12 cellular contexts compared by ENCODE assay signal in genomic region chr2:101972621-101973434, GRCh38. TPM values are rescaled to one million over a fixed set of nuclear protein-coding genes. Genes with fewer than 3 reads are reported as not detected.
DNase-seq lines count a peak whose midpoint lies in the region; ATAC-seq and TF ChIP-seq lines count a peak whose summit lies in the region.
"Had no signal": no experiment of that assay in that cellular context is flagged by ENCODE, and none has a peak within 500 bp of the region (broad histone marks: within the 10 kb centered on the region; RNA-seq: fewer than 3 reads in every experiment).

No MANE protein-coding gene starts in this region.

- H3K79me1 ChIP-seq in neuronal stem cell (ENCODE audit: low read depth, low read length), result no peaks in the 10 kb centered on the region

- H2BK12ac ChIP-seq in neuronal stem cell (ENCODE audit: low read length), result no peak overlapping the region

- no peak overlapping the region for H3K18ac ChIP-seq in neuronal stem cell (ENCODE audit: low read length)

- DNase-seq in AML-193 (lab: John Stamatoyannopoulos, UW) (peak; percentile 66 to 73), MG63 (peak; percentile 44), dedifferentiated amniotic fluid mesenchymal stem cell (ENCODE audit: extremely low spot score) (peak; percentile 51), neural progenitor cell (ENCODE audit: low spot score) (no peak), neuronal stem cell (ENCODE audit: low spot score) (no peak)
- no peak for DNase-seq in activated CD4-positive, CD25-positive, alpha-beta regulatory T cell treated with anti-CD3 and anti-CD28 coated beads, Interleukin-2, amount 50 U/mL, for 72 hours
- no peak for DNase-seq in activated CD8-positive, alpha-beta memory T cell treated with anti-CD3 and anti-CD28 coated beads, Interleukin-2, amount 10 ng/mL, durations not matched to agents 7 days and 5 days
- DNase-seq: activated B cell treated with CpG ODN at 0.5 μM for 24 hours, DMS 273 treated with DMSO at 0.1 percent for 48 hours, glutamatergic neuron, NCI-H69 had no signal

- H3K9me3 Mint-ChIP-seq in neural progenitor cell, result peaks cover 10% of the 10 kb centered on the region
- peaks cover 15% of the 10 kb centered on the region for H3K9me3 Mint-ChIP-seq in activated CD8-positive, alpha-beta memory T cell treated with anti-CD3 and anti-CD28 coated beads, Interleukin-2, amount 10 ng/mL, durations not matched to agents 7 days and 5 days (ENCODE audit: low read depth)

- H3K4ac ChIP-seq in neuronal stem cell (ENCODE audit: low read length), result no peak overlapping the region

- CTCF ChIA-PET in activated CD8-positive, alpha-beta memory T cell treated with anti-CD3 and anti-CD28 coated beads, Interleukin-2, amount 10 ng/mL, durations not matched to agents 7 days and 5 days (lab: Charles Lee), result interaction anchor here (1.0 kb wide), 1 partner anchor 48 kb away, joined by 3 read pairs; no protein-coding TSS in a partner anchor

- no peak overlapping the region for H3K4me2 ChIP-seq in neural progenitor cell
- no peak overlapping the region for H3K4me2 ChIP-seq in neuronal stem cell (ENCODE audit: insufficient read depth, low read length, poor library complexity, severe bottlenecking)

- H2BK5ac ChIP-seq in neuronal stem cell (ENCODE audit: low read length), result no peak overlapping the region

- no peaks in the 10 kb centered on the region for H3K9me3 ChIP-seq in MG63
- H3K9me3 ChIP-seq in neural progenitor cell (ENCODE audit: low read depth), result no peaks in the 10 kb centered on the region
- H3K9me3 ChIP-seq in neuronal stem cell (replicated peaks in 1 of 2; ENCODE audit: control insufficient read depth in 2 of 2, insufficient read depth in 1 of 2, low read depth in 1 of 2, low read length in 2 of 2), result peaks cover 0 to 2% of the 10 kb centered on the region in 2 donors

- H3K27ac Mint-ChIP-seq in neural progenitor cell, result peak overlapping the region; percentile 58
- H3K27ac Mint-ChIP-seq in activated CD8-positive, alpha-beta memory T cell treated with anti-CD3 and anti-CD28 coated beads, Interleukin-2, amount 10 ng/mL, durations not matched to agents 7 days and 5 days, result no peak overlapping the region
- H3K27ac Mint-ChIP-seq: activated B cell treated with CpG ODN at 0.5 μM for 24 hours had no signal

- peaks cover 12% of the 10 kb centered on the region for H3F3A ChIP-seq in neural progenitor cell (ENCODE audit: low read depth)

- H3K36me3 ChIP-seq in MG63, result no peaks in the 10 kb centered on the region
- H3K36me3 ChIP-seq in neural progenitor cell, result no peaks in the 10 kb centered on the region
- H3K36me3 ChIP-seq in neuronal stem cell (replicated peaks in 1 of 2; ENCODE audit: control insufficient read depth in 2 of 2, insufficient read depth in 2 of 2, low read length in 2 of 2), result no peaks in the 10 kb centered on the region

- H3K4me3 ChIP-seq in MG63 (no peak overlapping the region), neural progenitor cell (no peak overlapping the region), neuronal stem cell (ENCODE audit: low read length in 2 of 2) (no peak overlapping the region)

- H4K8ac ChIP-seq in neuronal stem cell (ENCODE audit: low read depth, low read length), result no peak overlapping the region

- H3K9ac ChIP-seq in neural progenitor cell, result no peak overlapping the region
- no peak overlapping the region for H3K9ac ChIP-seq in neuronal stem cell (ENCODE audit: low read depth, low read length, poor library complexity)

- H3K27me3 Mint-ChIP-seq in neural progenitor cell (ENCODE audit: insufficient read depth, low read depth), result no peaks in the 10 kb centered on the region
- no peaks in the 10 kb centered on the region for H3K27me3 Mint-ChIP-seq in activated CD8-positive, alpha-beta memory T cell treated with anti-CD3 and anti-CD28 coated beads, Interleukin-2, amount 10 ng/mL, durations not matched to agents 7 days and 5 days

- H2AK5ac ChIP-seq in neuronal stem cell (ENCODE audit: low read depth, low read length), result no peak overlapping the region

- no peak overlapping the region for H3K14ac ChIP-seq in neuronal stem cell (ENCODE audit: low read length)

- no peak for TF ChIP-seq CTCF in neural progenitor cell (IDR thresholded peaks at IDR 0.05)

- no peak overlapping the region for H3K27ac ChIP-seq in neural progenitor cell
- no peak overlapping the region for H3K27ac ChIP-seq in neuronal stem cell (replicated peaks; ENCODE audit: low read length)

- H3K4me1 Mint-ChIP-seq in neural progenitor cell, result peaks cover 27% of the 10 kb centered on the region
- H3K4me1 Mint-ChIP-seq in activated CD8-positive, alpha-beta memory T cell treated with anti-CD3 and anti-CD28 coated beads, Interleukin-2, amount 10 ng/mL, durations not matched to agents 7 days and 5 days, result peaks cover 18% of the 10 kb centered on the region
- H3K4me1 Mint-ChIP-seq: activated B cell treated with CpG ODN at 0.5 μM for 24 hours had no signal

- H3K79me2 ChIP-seq in neural progenitor cell (ENCODE audit: low read depth), result no peaks in the 10 kb centered on the region

- H2BK120ac ChIP-seq in neuronal stem cell (ENCODE audit: low read depth, low read length), result no peak overlapping the region

- H3K27me3 ChIP-seq in MG63, result no peaks in the 10 kb centered on the region
- no peaks in the 10 kb centered on the region for H3K27me3 ChIP-seq in neural progenitor cell
- no peaks in the 10 kb centered on the region for H3K27me3 ChIP-seq in neuronal stem cell (ENCODE audit: control insufficient read depth in 3 of 3, insufficient read depth in 3 of 3, low read depth in 1 of 3, low read length in 3 of 3)

- H2BK15ac ChIP-seq in neuronal stem cell (ENCODE audit: low read length), result no peak overlapping the region

- no CpG with 5 or more reads among the region's 7 CpGs for WGBS in neuronal stem cell (ENCODE audit: extremely low coverage in 2 of 2, insufficient read length in 2 of 2, insufficient replicate concordance in 1 of 2), 2 donors

- H4K91ac ChIP-seq in neuronal stem cell (ENCODE audit: low read depth, low read length, poor library complexity), result no peak overlapping the region

- no peak for ATAC-seq in GM21423 (IDR thresholded peaks at IDR 0.05; ENCODE audit: unreplicated experiment)
- ATAC-seq in activated CD8-positive, alpha-beta memory T cell treated with anti-CD3 and anti-CD28 coated beads, Interleukin-2, amount 10 ng/mL, durations not matched to agents 7 days and 5 days, result no peak

- no peak overlapping the region for H3K4me3 Mint-ChIP-seq in neural progenitor cell
- no peak overlapping the region for H3K4me3 Mint-ChIP-seq in activated CD8-positive, alpha-beta memory T cell treated with anti-CD3 and anti-CD28 coated beads, Interleukin-2, amount 10 ng/mL, durations not matched to agents 7 days and 5 days
- H3K4me3 Mint-ChIP-seq: activated B cell treated with CpG ODN at 0.5 μM for 24 hours had no signal

- H3K4me1 ChIP-seq in neural progenitor cell (peaks cover 17% of the 10 kb centered on the region), neuronal stem cell (ENCODE audit: control insufficient read depth in 2 of 2, insufficient read depth in 1 of 2, low read depth in 1 of 2, low read length in 2 of 2) (peaks cover 4 to 9% of the 10 kb centered on the region in 2 donors)

- H3K23ac ChIP-seq in neuronal stem cell (ENCODE audit: low read depth, low read length, poor library complexity), result no peak overlapping the region

- no peak overlapping the region for H2AFZ ChIP-seq in neural progenitor cell (replicated peaks)
- H2AFZ ChIP-seq in neuronal stem cell (ENCODE audit: low read length), result no peak overlapping the region

- H3K36me3 Mint-ChIP-seq in neural progenitor cell, result no peaks in the 10 kb centered on the region
- H3K36me3 Mint-ChIP-seq in activated CD8-positive, alpha-beta memory T cell treated with anti-CD3 and anti-CD28 coated beads, Interleukin-2, amount 10 ng/mL, durations not matched to agents 7 days and 5 days, result peaks cover 16% of the 10 kb centered on the region

- no peaks in the 10 kb centered on the region for H4K20me1 ChIP-seq in neural progenitor cell (ENCODE audit: low read depth)

RNA-seq across cellular contexts. Expression of gene IL1R2, which starts 18.9 kb away (rescaled TPM):
- not detected in 2 replicates for total RNA-seq in MG63 (2014; rRNA removed; shearing (Covaris generic); ENCODE audit: low replicate concordance)
- not detected in 2 replicates for total RNA-seq in neural progenitor cell (ENCODE audit: low replicate concordance)
- polyA plus RNA-seq in neuronal stem cell (2013, experiment 1 of 2), result not detected
- polyA plus RNA-seq in neuronal stem cell (2013, experiment 2 of 2), result not detected
- under 1 TPM in 1 of 2 experiments, not detected in 1; 0.88 TPM for total RNA-seq in activated CD8-positive, alpha-beta memory T cell treated with anti-CD3 and anti-CD28 coated beads, Interleukin-2, amount 10 ng/mL, durations not matched to agents 7 days and 5 days
- total RNA-seq: activated B cell treated with CpG ODN at 0.5 μM for 24 hours had no signal

Comparison
In these comparisons a context has a peak if more than half of its experiments do, and no peak if none do; other contexts are left out.
1. DNase-seq: peak in AML-193 (2 of 2), MG63 (single experiment) and dedifferentiated amniotic fluid mesenchymal stem cell (single experiment); none in neural progenitor cell (single experiment), neuronal stem cell (single experiment), activated CD4-positive, CD25-positive, alpha-beta regulatory T cell treated with anti-CD3 and anti-CD28 coated beads, Interleukin-2, amount 50 U/mL, for 72 hours (single experiment) and activated CD8-positive, alpha-beta memory T cell treated with anti-CD3 and anti-CD28 coated beads, Interleukin-2, amount 10 ng/mL, durations not matched to agents 7 days and 5 days (single experiment).